15 cellular contexts compared by ENCODE assay signal in genomic region chr1:42221952-42222606, GRCh38. TPM values are rescaled to one million over a fixed set of nuclear protein-coding genes. Genes with fewer than 3 reads are reported as not detected.
A peak's percentile ranks its signal among the peaks of the same experiment; 100 is the strongest.
DNase-seq lines count a peak whose midpoint lies in the region; ATAC-seq and TF ChIP-seq lines count a peak whose summit lies in the region.
"Had no signal": no experiment of that assay in that cellular context is flagged by ENCODE, and none has a peak within 500 bp of the region (broad histone marks: within the 10 kb centered on the region; RNA-seq: fewer than 3 reads in every experiment).

No MANE protein-coding gene starts in this region.

- H3K27ac Mint-ChIP-seq in CD8-positive, alpha-beta T cell: peak overlapping the region; percentile 24
- H3K27ac Mint-ChIP-seq in activated CD8-positive, alpha-beta T cell treated with anti-CD3 and anti-CD28 coated beads, Interleukin-2, amount 10 ng/mL, durations not matched to agents 7 days and 5 days: peak overlapping the region; percentile 2
- no peak overlapping the region for H3K27ac Mint-ChIP-seq in T-helper 2 cell treated with Interferon-gamma antibody and Interleukin-4, amounts not matched to agents 5 μg/mL and 100 μg/mL, for 36 hours
- H3K27ac Mint-ChIP-seq: IgD-negative memory B cell; stimulated activated naive CD8-positive, alpha-beta T cell treated with anti-CD3 and anti-CD28 coated beads, Interleukin-15, Interleukin-2, amounts not matched to agents 100 ng/mL and 50 ng/mL, for 24 hours had no signal

- peaks cover 3% of the 10 kb centered on the region for H3K9me3 Mint-ChIP-seq in CD8-positive, alpha-beta T cell
- H3K9me3 Mint-ChIP-seq in activated CD8-positive, alpha-beta T cell treated with anti-CD3 and anti-CD28 coated beads, Interleukin-2, amount 10 ng/mL, durations not matched to agents 7 days and 5 days (ENCODE audit: insufficient read depth): no peaks in the 10 kb centered on the region
- peaks cover 8% of the 10 kb centered on the region for H3K9me3 Mint-ChIP-seq in T-helper 2 cell treated with Interferon-gamma antibody and Interleukin-4, amounts not matched to agents 5 μg/mL and 100 μg/mL, for 36 hours
- H3K9me3 Mint-ChIP-seq: IgD-negative memory B cell had no signal

- no peaks in the 10 kb centered on the region for H3K4me1 ChIP-seq in CD8-positive, alpha-beta T cell (ENCODE audit: insufficient read depth, low read length)
- H3K4me1 ChIP-seq: pancreas had no signal

- no peak overlapping the region for H3K27ac ChIP-seq in CD8-positive, alpha-beta T cell (ENCODE audit: low read depth, low read length)
- H3K27ac ChIP-seq: C4-2B, pancreas had no signal

- no peak overlapping the region for H3K4me3 ChIP-seq in CD8-positive, alpha-beta T cell (ENCODE audit: low read depth, low read length)
- H3K4me3 ChIP-seq: pancreas had no signal

- H3K4me3 Mint-ChIP-seq in CD8-positive, alpha-beta T cell: no peak overlapping the region
- no peak overlapping the region for H3K4me3 Mint-ChIP-seq in activated CD8-positive, alpha-beta T cell treated with anti-CD3 and anti-CD28 coated beads, Interleukin-2, amount 10 ng/mL, durations not matched to agents 7 days and 5 days
- no peak overlapping the region for H3K4me3 Mint-ChIP-seq in T-helper 2 cell treated with Interferon-gamma antibody and Interleukin-4, amounts not matched to agents 5 μg/mL and 100 μg/mL, for 36 hours
- H3K4me3 Mint-ChIP-seq: IgD-negative memory B cell; stimulated activated naive CD8-positive, alpha-beta T cell treated with anti-CD3 and anti-CD28 coated beads, Interleukin-15, Interleukin-2, amounts not matched to agents 100 ng/mL and 50 ng/mL, for 24 hours had no signal

- no peaks in the 10 kb centered on the region for H3K9me3 ChIP-seq in CD8-positive, alpha-beta T cell (ENCODE audit: low read length)
- H3K9me3 ChIP-seq: pancreas had no signal

- H3K27me3 Mint-ChIP-seq in CD8-positive, alpha-beta T cell (ENCODE audit: low read depth): no peaks in the 10 kb centered on the region
- no peaks in the 10 kb centered on the region for H3K27me3 Mint-ChIP-seq in activated CD8-positive, alpha-beta T cell treated with anti-CD3 and anti-CD28 coated beads, Interleukin-2, amount 10 ng/mL, durations not matched to agents 7 days and 5 days (ENCODE audit: low read depth)
- H3K27me3 Mint-ChIP-seq in T-helper 2 cell treated with Interferon-gamma antibody and Interleukin-4, amounts not matched to agents 5 μg/mL and 100 μg/mL, for 36 hours (ENCODE audit: low read depth): no peaks in the 10 kb centered on the region
- H3K27me3 Mint-ChIP-seq: IgD-negative memory B cell; stimulated activated naive CD8-positive, alpha-beta T cell treated with anti-CD3 and anti-CD28 coated beads, Interleukin-15, Interleukin-2, amounts not matched to agents 100 ng/mL and 50 ng/mL, for 24 hours had no signal

- intact Hi-C loops in CD8-positive, alpha-beta T cell (cut with DNase I, micrococcal nuclease): no loop called here

- CTCF ChIA-PET in CD8-positive, alpha-beta T cell (lab: Charles Lee): no interaction called here
- CTCF ChIA-PET in activated CD8-positive, alpha-beta T cell treated with anti-CD3 and anti-CD28 coated beads, Interleukin-2, amount 10 ng/mL, durations not matched to agents 7 days and 5 days (lab: Charles Lee): no interaction called here

- H3K27me3 ChIP-seq in CD8-positive, alpha-beta T cell (ENCODE audit: insufficient read depth, low read length): no peaks in the 10 kb centered on the region
- H3K27me3 ChIP-seq: pancreas had no signal

- peaks cover 54% of the 10 kb centered on the region for H3K36me3 Mint-ChIP-seq in CD8-positive, alpha-beta T cell
- peaks cover 43% of the 10 kb centered on the region for H3K36me3 Mint-ChIP-seq in activated CD8-positive, alpha-beta T cell treated with anti-CD3 and anti-CD28 coated beads, Interleukin-2, amount 10 ng/mL, durations not matched to agents 7 days and 5 days (ENCODE audit: low read depth)
- H3K36me3 Mint-ChIP-seq in T-helper 2 cell treated with Interferon-gamma antibody and Interleukin-4, amounts not matched to agents 5 μg/mL and 100 μg/mL, for 36 hours (ENCODE audit: low read depth): peaks cover 18% of the 10 kb centered on the region

- peaks cover 48% of the 10 kb centered on the region for H3K4me1 Mint-ChIP-seq in CD8-positive, alpha-beta T cell (ENCODE audit: low read depth)
- peaks cover 6% of the 10 kb centered on the region for H3K4me1 Mint-ChIP-seq in activated CD8-positive, alpha-beta T cell treated with anti-CD3 and anti-CD28 coated beads, Interleukin-2, amount 10 ng/mL, durations not matched to agents 7 days and 5 days (ENCODE audit: low read depth)
- H3K4me1 Mint-ChIP-seq in T-helper 2 cell treated with Interferon-gamma antibody and Interleukin-4, amounts not matched to agents 5 μg/mL and 100 μg/mL, for 36 hours (ENCODE audit: low read depth): peaks cover 10% of the 10 kb centered on the region

- POLR2A ChIA-PET in CD8-positive, alpha-beta T cell (lab: Charles Lee): no interaction called here
- POLR2A ChIA-PET in activated CD8-positive, alpha-beta T cell treated with anti-CD3 and anti-CD28 coated beads, Interleukin-2, amount 10 ng/mL, durations not matched to agents 7 days and 5 days (lab: Charles Lee): no interaction called here

- TF ChIP-seq CTCF in CD8-positive, alpha-beta T cell (IDR thresholded peaks at IDR 0.05): no peak

- no peak for DNase-seq in CD8-positive, alpha-beta T cell
- DNase-seq in HT1080 (ENCODE audit: low read depth): peak; percentile 11
- DNase-seq in activated CD8-positive, alpha-beta T cell treated with anti-CD3 and anti-CD28 coated beads, Interleukin-2, amount 10 ng/mL, durations not matched to agents 7 days and 5 days: no peak
- DNase-seq in kidney tubule cell (ENCODE audit: low spot score): peak; percentile 71
- no peak for DNase-seq in T-helper 2 cell treated with Interferon-gamma antibody and Interleukin-4, amounts not matched to agents 5 μg/mL and 100 μg/mL, for 36 hours (ENCODE audit: low spot score)
- DNase-seq in activated effector memory CD4-positive, alpha-beta T cell treated with Interleukin-2 at 50 U/mL for 16 hours: no peak
- no peak for DNase-seq in ecto neural progenitor cell (ENCODE audit: low spot score)
- no peak for DNase-seq in pons (ENCODE audit: low spot score)
- DNase-seq: amniotic stem cell, GOT3, NCI-H2107, pancreas had no signal

- no peak for ATAC-seq in CD8-positive, alpha-beta T cell
- no peak for ATAC-seq in activated CD8-positive, alpha-beta T cell treated with anti-CD3 and anti-CD28 coated beads, Interleukin-2, amount 10 ng/mL, durations not matched to agents 7 days and 5 days
- ATAC-seq: pancreas had no signal

- H3K36me3 ChIP-seq in CD8-positive, alpha-beta T cell (ENCODE audit: insufficient read depth, low read length): no peaks in the 10 kb centered on the region
- H3K36me3 ChIP-seq: pancreas had no signal

RNA-seq across cellular contexts. Expression of gene GUCA2A, which starts 57.5 kb away (rescaled TPM):
- total RNA-seq in CD8-positive, alpha-beta T cell: not detected
- 0.69 TPM in 1 of 2 replicates, not detected in the other for total RNA-seq in HT1080 (2014; rRNA removed; shearing (Covaris generic))
- not detected in 2 replicates for polyA plus RNA-seq in HT1080 (2015; cell fraction: cytosol; rRNA removed)
- not detected in 2 replicates for polyA plus RNA-seq in HT1080 (2015; cell fraction: nucleus; rRNA removed)
- not detected for total RNA-seq in activated CD8-positive, alpha-beta T cell treated with anti-CD3 and anti-CD28 coated beads, Interleukin-2, amount 10 ng/mL, durations not matched to agents 7 days and 5 days
- polyA plus RNA-seq: IgD-negative memory B cell had no signal

Comparison
In these comparisons a context has a peak if more than half of its experiments do, and no peak if none do; other contexts are left out.
1. DNase-seq: peak in HT1080 (single experiment) and kidney tubule cell (single experiment); none in CD8-positive, alpha-beta T cell (0 of 7), activated CD8-positive, alpha-beta T cell treated with anti-CD3 and anti-CD28 coated beads, Interleukin-2, amount 10 ng/mL, durations not matched to agents 7 days and 5 days (single experiment), T-helper 2 cell treated with Interferon-gamma antibody and Interleukin-4, amounts not matched to agents 5 μg/mL and 100 μg/mL, for 36 hours (single experiment), activated effector memory CD4-positive, alpha-beta T cell treated with Interleukin-2 at 50 U/mL for 16 hours (single experiment), ecto neural progenitor cell (single experiment) and pons (single experiment).